Comparison of ENCODE assay signal across 32 cellular contexts in the genomic region with DNA sequence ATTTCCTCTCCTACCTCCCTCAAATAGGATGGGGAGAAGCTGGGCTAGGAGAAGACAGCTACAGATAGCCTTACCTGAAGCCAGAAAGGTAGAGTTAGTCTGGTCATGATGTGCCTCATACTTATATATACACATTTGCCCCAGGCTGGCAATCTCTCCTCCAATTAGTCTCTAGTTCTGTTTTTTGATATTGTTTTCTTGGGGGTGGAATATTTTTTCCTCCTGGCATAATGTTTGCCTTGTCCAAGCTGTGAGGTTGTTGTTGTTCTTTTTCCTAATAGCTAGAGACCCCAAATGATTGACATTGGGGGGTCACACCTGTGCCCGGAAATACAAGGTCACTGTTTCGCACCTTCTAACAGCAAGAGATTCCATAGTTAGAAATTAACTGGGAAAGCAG. TPM values are rescaled to one million over a fixed set of nuclear protein-coding genes. Genes with fewer than 3 reads are reported as not detected.
"Had no signal": no experiment of that assay in that cellular context is flagged by ENCODE, and none has a peak within 500 bp of the region (broad histone marks: within the 10 kb centered on the region; RNA-seq: fewer than 3 reads in every experiment).

UMOD (minus strand) TSS at position 101 of the 400 bp plus-strand sequence. CDS start 1,978 bp downstream, outside the sequence.

- H3K4me3 ChIP-seq: stomach, suprapubic skin, testis, thoracic aorta, thyroid gland, tibial artery, tibial nerve, transverse colon, upper lobe of left lung, upper lobe of right lung, uterus, vagina had no signal

- H3K27ac ChIP-seq: stomach, suprapubic skin, testis, thoracic aorta, thyroid gland, tibial artery, tibial nerve, transverse colon, upper lobe of left lung, upper lobe of right lung, uterus, vagina had no signal

- H3K27me3 Mint-ChIP-seq: stimulated activated memory B cell treated with anti-CD40 and anti-IgM and Interleukin-4, amounts not matched to agents 10 μg/mL and 1 μg/mL and 100 μg/mL, for 72 hours; stimulated activated naive CD8-positive, alpha-beta T cell treated with anti-CD3 and anti-CD28 coated beads, Interleukin-15, amount 100 ng/mL, for 72 hours had no signal

- H3K4me1 ChIP-seq: testis, thyroid gland, tibial nerve, transverse colon, upper lobe of left lung, upper lobe of right lung, uterus, vagina had no signal

- H3K36me3 ChIP-seq: stomach, suprapubic skin, thoracic aorta, thyroid gland, tibial artery, tibial nerve, transverse colon, upper lobe of left lung, upper lobe of right lung, uterus, vagina had no signal

- H3K4me1 Mint-ChIP-seq: stimulated activated effector memory CD8-positive, alpha-beta T cell treated with anti-CD3 and anti-CD28 coated beads, Interleukin-12 subunit alpha, Interleukin-12 subunit beta, amount 100 ng/mL, for 72 hours; stimulated activated memory B cell treated with anti-CD40 and anti-IgM and Interleukin-4, amounts not matched to agents 10 μg/mL and 1 μg/mL and 100 μg/mL, for 72 hours; stimulated activated naive B cell treated with anti-CD40 and anti-IgM and Interleukin-4, amounts not matched to agents 10 μg/mL and 1 μg/mL and 100 μg/mL, for 72 hours; stimulated activated naive CD8-positive, alpha-beta T cell treated with anti-CD3 and anti-CD28 coated beads, Interleukin-15, amount 100 ng/mL, for 72 hours had no signal

- DNase-seq: stimulated activated CD4-positive, alpha-beta T cell treated with anti-CD3 and anti-CD28 coated beads, Interleukin-2, amount 100 ng/mL, for 48 hours; stimulated activated CD4-positive, alpha-beta T cell treated with anti-CD3 and anti-CD28 coated beads, Interleukin-4, amount 100 ng/mL, for 1 hour; stimulated activated CD4-positive, alpha-beta T cell treated with anti-CD3 and anti-CD28 coated beads, Interleukin-4, amount 100 ng/mL, for 24 hours; stimulated activated CD4-positive, alpha-beta T cell treated with anti-CD3 and anti-CD28 coated beads, Interleukin-4, amount 100 ng/mL, for 4 hours; stimulated activated CD8-positive, alpha-beta memory T cell treated with anti-CD3 and anti-CD28 coated beads, Interleukin-4, amount 100 ng/mL, for 48 hours; stimulated activated naive B cell treated with anti-CD40 and anti-IgM and Interleukin-4, amounts not matched to agents 10 μg/mL and 1 μg/mL and 100 μg/mL, for 72 hours; stimulated activated naive CD4-positive, alpha-beta T cell treated with Interleukin-2 at 50 U/mL for 16 hours; stimulated activated naive CD8-positive, alpha-beta T cell treated with anti-CD3 and anti-CD28 coated beads, Interleukin-15, amount 100 ng/mL, for 72 hours; stimulated activated naive CD8-positive, alpha-beta T cell treated with anti-CD3 and anti-CD28 coated beads, Interleukin-15, Interleukin-2, amounts not matched to agents 100 U/mL and 50 U/mL, for 24 hours; stomach; substantia nigra; testis; thyroid gland; tibial artery; transverse colon; trophoblast cell; upper lobe of left lung; upper lobe of right lung; uterus had no signal

- H3K27ac Mint-ChIP-seq: stimulated activated effector memory CD8-positive, alpha-beta T cell treated with anti-CD3 and anti-CD28 coated beads, Interleukin-12 subunit alpha, Interleukin-12 subunit beta, amount 100 ng/mL, for 72 hours; stimulated activated memory B cell treated with anti-CD40 and anti-IgM and Interleukin-4, amounts not matched to agents 10 μg/mL and 1 μg/mL and 100 μg/mL, for 72 hours; stimulated activated naive B cell treated with anti-CD40 and anti-IgM and Interleukin-4, amounts not matched to agents 10 μg/mL and 1 μg/mL and 100 μg/mL, for 72 hours; stimulated activated naive CD8-positive, alpha-beta T cell treated with anti-CD3 and anti-CD28 coated beads, Interleukin-15, amount 100 ng/mL, for 72 hours; stimulated activated naive CD8-positive, alpha-beta T cell treated with anti-CD3 and anti-CD28 coated beads, Interleukin-15, Interleukin-2, amounts not matched to agents 100 ng/mL and 50 ng/mL, for 24 hours; type B pancreatic cell had no signal

- H3K9me3 ChIP-seq: stomach, suprapubic skin, testis, thoracic aorta, thyroid gland, tibial artery, tibial nerve, transverse colon, upper lobe of left lung, upper lobe of right lung, uterus, vagina had no signal

- FAIRE-seq: urothelium cell line had no signal

- H3K9me3 Mint-ChIP-seq: stimulated activated naive CD8-positive, alpha-beta T cell treated with anti-CD3 and anti-CD28 coated beads, Interleukin-15, Interleukin-2, amounts not matched to agents 100 ng/mL and 50 ng/mL, for 24 hours; type B pancreatic cell had no signal

- H3K27me3 ChIP-seq: testis, thyroid gland, tibial nerve, uterus, vagina had no signal

- H3K4me3 Mint-ChIP-seq: stimulated activated effector memory CD8-positive, alpha-beta T cell treated with anti-CD3 and anti-CD28 coated beads, Interleukin-12 subunit alpha, Interleukin-12 subunit beta, amount 100 ng/mL, for 72 hours; stimulated activated memory B cell treated with anti-CD40 and anti-IgM and Interleukin-4, amounts not matched to agents 10 μg/mL and 1 μg/mL and 100 μg/mL, for 72 hours; stimulated activated naive B cell treated with anti-CD40 and anti-IgM and Interleukin-4, amounts not matched to agents 10 μg/mL and 1 μg/mL and 100 μg/mL, for 72 hours; stimulated activated naive CD8-positive, alpha-beta T cell treated with anti-CD3 and anti-CD28 coated beads, Interleukin-15, amount 100 ng/mL, for 72 hours; stimulated activated naive CD8-positive, alpha-beta T cell treated with anti-CD3 and anti-CD28 coated beads, Interleukin-15, Interleukin-2, amounts not matched to agents 100 ng/mL and 50 ng/mL, for 24 hours; type B pancreatic cell had no signal

- H3K36me3 Mint-ChIP-seq: stimulated activated effector memory CD8-positive, alpha-beta T cell treated with anti-CD3 and anti-CD28 coated beads, Interleukin-12 subunit alpha, Interleukin-12 subunit beta, amount 100 ng/mL, for 72 hours; stimulated activated memory B cell treated with anti-CD40 and anti-IgM and Interleukin-4, amounts not matched to agents 10 μg/mL and 1 μg/mL and 100 μg/mL, for 72 hours; stimulated activated naive B cell treated with anti-CD40 and anti-IgM and Interleukin-4, amounts not matched to agents 10 μg/mL and 1 μg/mL and 100 μg/mL, for 72 hours; type B pancreatic cell had no signal

- ATAC-seq: stimulated activated effector memory CD8-positive, alpha-beta T cell treated with anti-CD3 and anti-CD28 coated beads, Interleukin-12 subunit alpha, Interleukin-12 subunit beta, amount 100 ng/mL, for 72 hours; stimulated activated memory B cell treated with anti-CD40 and anti-IgM and Interleukin-4, amounts not matched to agents 10 μg/mL and 1 μg/mL and 100 μg/mL, for 72 hours; stimulated activated naive B cell treated with anti-CD40 and anti-IgM and Interleukin-4, amounts not matched to agents 10 μg/mL and 1 μg/mL and 100 μg/mL, for 72 hours; stimulated activated naive CD8-positive, alpha-beta T cell treated with anti-CD3 and anti-CD28 coated beads, Interleukin-15, amount 100 ng/mL, for 72 hours; stimulated activated naive CD8-positive, alpha-beta T cell treated with anti-CD3 and anti-CD28 coated beads, Interleukin-15, Interleukin-2, amounts not matched to agents 100 U/mL and 50 U/mL, for 24 hours; upper lobe of right lung had no signal

RNA-seq across cellular contexts. Expression of gene UMOD, which starts in this region (rescaled TPM):
- total RNA-seq: subcutaneous adipose tissue, suprapubic skin, temporal lobe, thoracic aorta, thyroid gland, tibial nerve, transverse colon, upper lobe of left lung, upper lobe of right lung, ureter, urinary bladder, uterus, vagina had no signal
- polyA plus RNA-seq: urinary bladder had no signal
